Comparison of ENCODE assay signal across 1 cellular context in genomic region chr15:70035719-70036077, GRCh38.
TF ChIP-seq lines count a peak whose summit lies in the region.

No MANE protein-coding gene starts in this region.

TF ChIP-seq in WTC11, 78 proteins besides CTCF, POLR2A, EP300 and RAD21 (continued from another document):
- no peak for TF ChIP-seq ZSCAN18 (CRISPR knock-in tag; IDR thresholded peaks at IDR 0.05)
